ENCODE assay signal across 7 cellular contexts in genomic region chr17:7313028-7313889, GRCh38. TPM values are rescaled to one million over a fixed set of nuclear protein-coding genes. Genes with fewer than 3 reads are reported as not detected.
DNase-seq lines count a peak whose midpoint lies in the region; FAIRE-seq and TF ChIP-seq lines count a peak whose summit lies in the region.

No MANE protein-coding gene starts in this region.

- CTCF ChIA-PET in mammary epithelial cell (lab: Charles Lee; ENCODE audit: low non-redundant PET), result interaction anchor here (0.7 kb wide), 1 partner anchor 31 kb away, joined by 4 read pairs; no protein-coding TSS in a partner anchor

- intact Hi-C loops in mammary epithelial cell (cut with micrococcal nuclease) (no loop called here), cardiac septum (cut with DNase I) (no loop called here)

- H3K9me3 ChIP-seq in NT2/D1 (ENCODE audit: insufficient read depth, low read length) (no peaks in the 10 kb centered on the region), mammary epithelial cell (replicated peaks; ENCODE audit: insufficient read depth, low read length) (no peaks in the 10 kb centered on the region)

- H3K36me3 ChIP-seq in NT2/D1 (ENCODE audit: insufficient read depth, insufficient read length, low read length) (peaks cover 79% of the 10 kb centered on the region), mammary epithelial cell (ENCODE audit: insufficient read depth, low read length) (peaks cover 34% of the 10 kb centered on the region)

- peaks cover 65% of the 10 kb centered on the region for H3K79me2 ChIP-seq in mammary epithelial cell (ENCODE audit: insufficient read depth, low read length)

- TF ChIP-seq POLR2A in GM12891 (IDR thresholded peaks at IDR 0.05; ENCODE audit: low read depth, low read length), result peak; percentile 78

- TF ChIP-seq CTCF in mammary epithelial cell (conservative IDR thresholded peaks at IDR 0.05 in 1 of 2, IDR thresholded peaks at IDR 0.05 in 1 of 2; ENCODE audit: extremely low read depth in 1 of 2, insufficient read depth in 1 of 2, low read depth in 1 of 2, low read length in 2 of 2) (peak; percentile 14 to 33), osteocyte (IDR thresholded peaks at IDR 0.05) (no peak)

- H3K4me3 ChIP-seq in NT2/D1 (ENCODE audit: insufficient read length, low read depth) (no peak overlapping the region), mammary epithelial cell (replicated peaks in 1 of 3; ENCODE audit: insufficient read depth in 1 of 3, low read depth in 2 of 3, low read length in 3 of 3) (no peak overlapping the region)

- H3K27ac Mint-ChIP-seq in osteocyte (ENCODE audit: unreplicated experiment), result no peak overlapping the region

- BruUV-seq in mammary epithelial cell (replicated peaks; lab: Mats Ljungman, UMichigan), result no TSS peak

- peaks cover 12% of the 10 kb centered on the region for H4K20me1 ChIP-seq in mammary epithelial cell (ENCODE audit: insufficient read depth, low read length)

- H3K4me1 ChIP-seq in NT2/D1 (ENCODE audit: insufficient read depth, insufficient read length) (peaks cover 10% of the 10 kb centered on the region), mammary epithelial cell (ENCODE audit: insufficient read depth, low read length) (peaks cover 44% of the 10 kb centered on the region)

- FAIRE-seq in GM12891 (lab: Jason Lieb, UNC), result peak; percentile 48

- no peak overlapping the region for H2AFZ ChIP-seq in mammary epithelial cell (ENCODE audit: low read depth, low read length)

- no peak for DNase-seq in GM12891 (ENCODE audit: insufficient read length, low spot score)
- no peak for DNase-seq in NT2/D1 (ENCODE audit: low read depth, low spot score)
- peak; percentile 9 for DNase-seq in mammary epithelial cell
- DNase-seq in osteocyte (ENCODE audit: extremely low spot score, unreplicated experiment), result no peak
- no peak for DNase-seq in NCI-H1436 (lab: John Stamatoyannopoulos, UW)
- no peak for DNase-seq in cardiac septum (ENCODE audit: low spot score)
- no peak for DNase-seq in NCI-H2196 (lab: John Stamatoyannopoulos, UW; ENCODE audit: unreplicated experiment)

- peak overlapping the region; percentile 78 for H3K4me3 Mint-ChIP-seq in osteocyte (ENCODE audit: unreplicated experiment)

- no peaks in the 10 kb centered on the region for H3K27me3 Mint-ChIP-seq in osteocyte (ENCODE audit: unreplicated experiment)

- no peaks in the 10 kb centered on the region for H3K9me3 Mint-ChIP-seq in osteocyte (ENCODE audit: unreplicated experiment)

- WGBS in mammary epithelial cell (ENCODE audit: low coverage, missing lambda C conversion rate), result 72% methylated on average over 7 of the region's 7 CpGs

- in situ Hi-C loops in mammary epithelial cell (cut with MboI; ENCODE audit: low sequenced_read_pairs in 2 of 2), result no loop called here

- H3K36me3 Mint-ChIP-seq in osteocyte (ENCODE audit: unreplicated experiment), result peaks cover 46% of the 10 kb centered on the region

- no peak overlapping the region for H3K27ac ChIP-seq in mammary epithelial cell (ENCODE audit: insufficient read depth, low read depth, low read length)

- dilution Hi-C loops in mammary epithelial cell (cut with HindIII; ENCODE audit: low sequenced_read_pairs), result no loop called here

- H3K4me1 Mint-ChIP-seq in osteocyte (ENCODE audit: unreplicated experiment), result peaks cover 43% of the 10 kb centered on the region

- H3K27me3 ChIP-seq in NT2/D1 (ENCODE audit: insufficient read depth, insufficient read length), result no peaks in the 10 kb centered on the region
- H3K27me3 ChIP-seq in mammary epithelial cell (ENCODE audit: insufficient read depth, low read length), result no peaks in the 10 kb centered on the region

- H3K9ac ChIP-seq in NT2/D1 (ENCODE audit: insufficient read length, low read depth), result peak overlapping the region; percentile 21
- H3K9ac ChIP-seq in mammary epithelial cell (ENCODE audit: insufficient read depth, low read length), result no peak overlapping the region

- H3K4me2 ChIP-seq in mammary epithelial cell (ENCODE audit: insufficient read depth, low read depth, low read length), result peak overlapping the region; percentile 96

TF ChIP-seq in GM12891, 5 proteins besides CTCF, POLR2A, EP300 and RAD21:
- TF ChIP-seq SPI1 (IDR thresholded peaks at IDR 0.05; ENCODE audit: low read depth, low read length), result no peak
- TF ChIP-seq TAF1 (IDR thresholded peaks at IDR 0.05; ENCODE audit: low read depth, low read length), result no peak
- TF ChIP-seq POLR2AphosphoS5 (IDR thresholded peaks at IDR 0.05; ENCODE audit: low read depth, low read length), result peak; percentile 94
- peak; percentile 73 for TF ChIP-seq POU2F2 (IDR thresholded peaks at IDR 0.05; ENCODE audit: low read depth, low read length)
- TF ChIP-seq PAX5 (IDR thresholded peaks at IDR 0.05; ENCODE audit: insufficient read depth, low read length, severe bottlenecking), result no peak

RNA-seq across cellular contexts. Expression of gene GPS2, which starts 1.9 kb away (rescaled TPM):
- polyA plus RNA-seq in GM12891 (2012; ENCODE audit: low read depth, missing spikeins), result 44.8 TPM
- total RNA-seq in mammary epithelial cell (10 to 100 TPM; 29.7 to 40.5 TPM), osteocyte (54.9 and 61.9 TPM in 2 replicates), cardiac septum (49.0 TPM)
- 62.1 TPM for polyA plus RNA-seq in mammary epithelial cell
- polyA minus RNA-seq in mammary epithelial cell, result 69.4 TPM

RNA-seq across cellular contexts. Expression of gene EIF5A, which starts 5.8 kb away (rescaled TPM):
- 646 TPM for polyA plus RNA-seq in GM12891 (2012; ENCODE audit: low read depth, missing spikeins)
- total RNA-seq in mammary epithelial cell (1,000 to 10,000 TPM in 1 of 2 donors, 100 to 1,000 TPM in 1; 597 to 1,021 TPM), osteocyte (352 and 359 TPM in 2 replicates), cardiac septum (263 TPM)
- 1,130 TPM for polyA plus RNA-seq in mammary epithelial cell
- 1,457 TPM for polyA minus RNA-seq in mammary epithelial cell

RNA-seq across cellular contexts. Expression of gene NEURL4, which starts 15.9 kb away (rescaled TPM):
- polyA plus RNA-seq in GM12891 (2012; ENCODE audit: low read depth, missing spikeins), result 16.0 TPM
- total RNA-seq in mammary epithelial cell (10 to 100 TPM; 12.3 to 34.1 TPM), osteocyte (38.0 and 45.1 TPM in 2 replicates), cardiac septum (29.9 TPM)
- polyA plus RNA-seq in mammary epithelial cell, result 14.2 TPM
- polyA minus RNA-seq in mammary epithelial cell, result 17.5 TPM

RNA-seq across cellular contexts. Expression of gene YBX2, which starts 18.8 kb away (rescaled TPM):
- polyA plus RNA-seq in GM12891 (2012; ENCODE audit: low read depth, missing spikeins), result not detected
- total RNA-seq in mammary epithelial cell (under 1 TPM; 0.17 to 0.42 TPM), osteocyte (0.40 TPM in 1 of 2 replicates, not detected in the other), cardiac septum (1.2 TPM)
- polyA plus RNA-seq in mammary epithelial cell, result 0.10 TPM
- not detected for polyA minus RNA-seq in mammary epithelial cell

RNA-seq across cellular contexts. Expression of gene ACAP1, which starts 23.1 kb away (rescaled TPM):
- polyA plus RNA-seq in GM12891 (2012; ENCODE audit: low read depth, missing spikeins), result 103 TPM
- 1 to 10 TPM; 2.0 to 4.7 TPM for total RNA-seq in mammary epithelial cell
- 1.2 TPM for polyA plus RNA-seq in mammary epithelial cell
- polyA minus RNA-seq in mammary epithelial cell, result not detected
- 2.0 and 4.2 TPM in 2 replicates for total RNA-seq in osteocyte
- total RNA-seq in cardiac septum, result 16.4 TPM
